10 cellular contexts compared by ENCODE assay signal in genomic region chr3:128278761-128279593, GRCh38.
DNase-seq lines count a peak whose midpoint lies in the region; ATAC-seq, FAIRE-seq and TF ChIP-seq lines count a peak whose summit lies in the region.
"Had no signal": no experiment of that assay in that cellular context is flagged by ENCODE, and none has a peak within 500 bp of the region (broad histone marks: within the 10 kb centered on the region; RNA-seq: fewer than 3 reads in every experiment).

No MANE protein-coding gene starts in this region.

- no peak for TF ChIP-seq CTCF in BJ (IDR thresholded peaks at IDR 0.05; ENCODE audit: insufficient read depth, low read depth, low read length)
- TF ChIP-seq CTCF in omental fat pad (IDR thresholded peaks at IDR 0.05) = no peak
- no peak for TF ChIP-seq CTCF in mammary epithelial cell (conservative IDR thresholded peaks at IDR 0.05 in 1 of 2, IDR thresholded peaks at IDR 0.05 in 1 of 2; ENCODE audit: extremely low read depth in 1 of 2, insufficient read depth in 1 of 2, low read depth in 1 of 2, low read length in 2 of 2)

- no TSS peak for BruUV-seq in mammary epithelial cell (replicated peaks; lab: Mats Ljungman, UMichigan)

- H3K27me3 ChIP-seq in BJ (ENCODE audit: control insufficient read depth, insufficient read depth, low read length) (no peaks in the 10 kb centered on the region), SJCRH30 (no peaks in the 10 kb centered on the region), mammary epithelial cell (ENCODE audit: insufficient read depth, low read length) (no peaks in the 10 kb centered on the region)

- H3K79me2 ChIP-seq in mammary epithelial cell (ENCODE audit: insufficient read depth, low read length) = no peaks in the 10 kb centered on the region

- DNase-seq in BJ (ENCODE audit: low read depth) = peak; percentile 72
- peak; percentile 90 to 91 for DNase-seq in SJCRH30
- peak; percentile 13 for DNase-seq in foreskin melanocyte
- DNase-seq in omental fat pad (ENCODE audit: low spot score) = no peak
- DNase-seq in NCI-H524 treated with DMSO at 0.1 percent for 48 hours (lab: John Stamatoyannopoulos, UW) = no peak
- no peak for DNase-seq in mammary epithelial cell
- DNase-seq in urothelium cell line (ENCODE audit: low spot score) = no peak
- DNase-seq: PC-3 had no signal

- H3K4me1 ChIP-seq in SJCRH30 = peaks cover 42% of the 10 kb centered on the region
- peaks cover 18% of the 10 kb centered on the region for H3K4me1 ChIP-seq in mammary epithelial cell (ENCODE audit: insufficient read depth, low read length)

- H3K4me2 ChIP-seq in mammary epithelial cell (ENCODE audit: insufficient read depth, low read depth, low read length) = no peak overlapping the region

- H3K27ac ChIP-seq in SJCRH30 = peak overlapping the region; percentile 77
- no peak overlapping the region for H3K27ac ChIP-seq in mammary epithelial cell (ENCODE audit: insufficient read depth, low read depth, low read length)

- H3K9me3 ChIP-seq in SJCRH30 (replicated peaks) (no peaks in the 10 kb centered on the region), mammary epithelial cell (replicated peaks; ENCODE audit: insufficient read depth, low read length) (no peaks in the 10 kb centered on the region)

- no peaks in the 10 kb centered on the region for H3K36me3 ChIP-seq in BJ (ENCODE audit: control insufficient read depth, insufficient read depth, low read length)
- H3K36me3 ChIP-seq in SJCRH30 = no peaks in the 10 kb centered on the region
- H3K36me3 ChIP-seq in mammary epithelial cell (ENCODE audit: insufficient read depth, low read length) = no peaks in the 10 kb centered on the region

- POLR2A ChIA-PET in BJ (lab: Charles Lee) = no interaction called here

- ATAC-seq in omental fat pad (ENCODE audit: low FRiP score) (peak; percentile 54), HG03135 (IDR thresholded peaks at IDR 0.05; ENCODE audit: unreplicated experiment) (no peak)
- ATAC-seq: PC-3; stimulated activated memory B cell treated with anti-CD40 and anti-IgM and Interleukin-4, amounts not matched to agents 10 μg/mL and 1 μg/mL and 100 μg/mL, for 72 hours had no signal

- H4K20me1 ChIP-seq in mammary epithelial cell (ENCODE audit: insufficient read depth, low read length) = no peaks in the 10 kb centered on the region

- dilution Hi-C loops in mammary epithelial cell (cut with HindIII; ENCODE audit: low sequenced_read_pairs) = no loop called here

- intact Hi-C loops in mammary epithelial cell (cut with micrococcal nuclease) = no loop called here

- 53% methylated on average over 17 of the region's 17 CpGs for WGBS in mammary epithelial cell (ENCODE audit: low coverage, missing lambda C conversion rate)

- H3K4me3 ChIP-seq in BJ (ENCODE audit: low read depth, low read length) = no peak overlapping the region
- peak overlapping the region; percentile 24 for H3K4me3 ChIP-seq in SJCRH30
- no peak overlapping the region for H3K4me3 ChIP-seq in mammary epithelial cell (replicated peaks in 1 of 3; ENCODE audit: insufficient read depth in 1 of 3, low read depth in 2 of 3, low read length in 3 of 3)

- in situ Hi-C loops in mammary epithelial cell (cut with MboI; ENCODE audit: low sequenced_read_pairs in 2 of 2) = no loop called here

- FAIRE-seq in urothelium cell line (lab: Jason Lieb, UNC) = no peak

- CTCF ChIA-PET in BJ (lab: Yijun Ruan, JAX) = interaction anchor here (0.6 to 1.3 kb wide), 7 partner anchors 9 to 338 kb away, joined by 3 to 6 read pairs (median 4); no protein-coding TSS in a partner anchor
- CTCF ChIA-PET in mammary epithelial cell (lab: Charles Lee; ENCODE audit: low non-redundant PET) = no interaction called here

- no peak overlapping the region for H3K9ac ChIP-seq in mammary epithelial cell (ENCODE audit: insufficient read depth, low read length)

- no peak overlapping the region for H2AFZ ChIP-seq in mammary epithelial cell (ENCODE audit: low read depth, low read length)

Comparison
In these comparisons a context has a peak if more than half of its experiments do, and no peak if none do; other contexts are left out.
1. DNase-seq: peak in BJ (single experiment), SJCRH30 (2 of 2) and foreskin melanocyte (single experiment); none in omental fat pad (single experiment), NCI-H524 treated with DMSO at 0.1 percent for 48 hours (single experiment), mammary epithelial cell (single experiment) and urothelium cell line (single experiment).